Comparison of ENCODE assay signal across 16 cellular contexts in the genomic region with DNA sequence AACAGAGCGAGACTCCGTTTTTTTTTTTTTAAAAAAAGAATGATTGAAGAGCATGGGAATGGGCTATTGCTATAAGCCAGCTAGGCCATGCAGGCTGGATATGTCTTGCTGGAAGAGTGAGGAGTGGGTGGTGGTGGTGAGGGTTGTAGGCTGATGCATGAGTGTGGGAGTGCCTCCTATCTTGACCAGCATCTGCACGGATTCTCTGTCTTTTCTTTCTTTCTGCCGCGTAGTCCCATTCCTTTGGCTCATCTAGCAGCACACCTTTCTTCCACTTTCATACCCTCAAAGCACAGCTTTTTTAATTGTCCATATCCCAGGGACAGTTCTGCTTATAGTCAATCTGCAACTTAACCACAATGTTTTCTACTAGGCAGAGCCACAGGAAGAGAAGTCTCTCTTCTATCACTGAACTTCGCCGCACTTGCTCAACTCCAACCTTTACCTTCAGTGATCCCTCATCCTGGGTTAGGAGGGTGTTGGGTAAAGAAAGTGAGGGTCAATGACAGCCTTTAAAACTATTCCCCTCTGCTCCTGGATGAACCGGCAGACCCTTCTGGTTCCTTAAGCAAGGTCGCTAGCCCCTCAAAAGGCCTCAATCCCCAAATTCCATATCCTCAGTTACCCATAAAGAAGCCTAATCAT. TPM values are rescaled to one million over a fixed set of nuclear protein-coding genes. Genes with fewer than 3 reads are reported as not detected.
DNase-seq lines count a peak whose midpoint lies in the region; ATAC-seq, FAIRE-seq and TF ChIP-seq lines count a peak whose summit lies in the region.
"Had no signal": no experiment of that assay in that cellular context is flagged by ENCODE, and none has a peak within 500 bp of the region (broad histone marks: within the 10 kb centered on the region; RNA-seq: fewer than 3 reads in every experiment).

No MANE protein-coding gene starts in this region.

- DNase-seq in GM12891 (ENCODE audit: insufficient read length, low spot score), result no peak
- DNase-seq in GM23338 (ENCODE audit: low spot score), result no peak
- no peak for DNase-seq in RWPE1 (ENCODE audit: low spot score)
- no peak for DNase-seq in GDM1 (lab: John Stamatoyannopoulos, UW)
- DNase-seq: C1 segment of cervical spinal cord; DND-41; GF-D8; NCI-H187 treated with DMSO at 0.1 percent for 48 hours; NK-92 treated with Interleukin-12 subunit alpha and Interleukin-12 subunit beta, amount 100 ng/mL, for 24 hours; PC-3; SJCRH30 had no signal

- TF ChIP-seq POLR2A in GM12891 (IDR thresholded peaks at IDR 0.05; ENCODE audit: low read depth, low read length), result no peak

- no peaks in the 10 kb centered on the region for H3K4me1 ChIP-seq in GM23338 (ENCODE audit: insufficient read depth)
- H3K4me1 ChIP-seq: SJCRH30 had no signal

- H3K4me3 Mint-ChIP-seq in GM23338, result no peak overlapping the region
- H3K4me3 Mint-ChIP-seq in stimulated activated memory B cell treated with anti-CD40 and anti-IgM and Interleukin-4, amounts not matched to agents 10 μg/mL and 1 μg/mL and 100 μg/mL, for 72 hours, result no peak overlapping the region

- no peaks in the 10 kb centered on the region for H4K20me1 ChIP-seq in GM23338 (replicated peaks; ENCODE audit: insufficient read depth)

- H3K27ac Mint-ChIP-seq in GM23338, result no peak overlapping the region
- peak overlapping the region; percentile 85 for H3K27ac Mint-ChIP-seq in stimulated activated memory B cell treated with anti-CD40 and anti-IgM and Interleukin-4, amounts not matched to agents 10 μg/mL and 1 μg/mL and 100 μg/mL, for 72 hours

- H3K4me2 ChIP-seq in GM23338, result no peak overlapping the region

- no peaks in the 10 kb centered on the region; the same call in 1 of the 3 replicates for H3K4me1 Mint-ChIP-seq in GM23338
- peaks cover 12% of the 10 kb centered on the region for H3K4me1 Mint-ChIP-seq in stimulated activated memory B cell treated with anti-CD40 and anti-IgM and Interleukin-4, amounts not matched to agents 10 μg/mL and 1 μg/mL and 100 μg/mL, for 72 hours

- H2AFZ ChIP-seq in GM23338, result peak overlapping the region; percentile 47; the same call in 1 of the 2 replicates

- ATAC-seq in GM23338 (no peak), HG03025 (IDR thresholded peaks at IDR 0.05; ENCODE audit: low FRiP score, unreplicated experiment) (no peak), GM18868 (IDR thresholded peaks at IDR 0.05; ENCODE audit: unreplicated experiment) (no peak), GM19351 (IDR thresholded peaks at IDR 0.05; ENCODE audit: unreplicated experiment) (no peak)
- peak; percentile 10 for ATAC-seq in stimulated activated memory B cell treated with anti-CD40 and anti-IgM and Interleukin-4, amounts not matched to agents 10 μg/mL and 1 μg/mL and 100 μg/mL, for 72 hours
- ATAC-seq: PC-3 had no signal

- H3K27me3 Mint-ChIP-seq in GM23338 (ENCODE audit: insufficient read depth, low read depth, poor library complexity), result no peaks in the 10 kb centered on the region
- peaks cover 10% of the 10 kb centered on the region for H3K27me3 Mint-ChIP-seq in stimulated activated memory B cell treated with anti-CD40 and anti-IgM and Interleukin-4, amounts not matched to agents 10 μg/mL and 1 μg/mL and 100 μg/mL, for 72 hours

- TF ChIP-seq CTCF in GM23338 (conservative IDR thresholded peaks at IDR 0.05; ENCODE audit: low read depth in 2 of 2), result no peak
- TF ChIP-seq CTCF in RWPE1 (conservative IDR thresholded peaks at IDR 0.05; ENCODE audit: low read depth), result no peak

- POLR2A ChIA-PET in RWPE1 (lab: Yijun Ruan, JAX; ENCODE audit: low non-redundant PET), result interaction anchor here (0.5 kb wide), 1 partner anchor 27 kb away, joined by 4 read pairs; no protein-coding TSS in a partner anchor

- FAIRE-seq in GM12891 (lab: Jason Lieb, UNC), result peak; percentile 66

- CTCF ChIA-PET in RWPE1 (lab: Yijun Ruan, JAX), result no interaction called here

- H3K79me2 ChIP-seq in GM23338 (replicated peaks; ENCODE audit: insufficient read depth), result no peaks in the 10 kb centered on the region

- H3K9me3 Mint-ChIP-seq in GM23338, result no peaks in the 10 kb centered on the region
- H3K9me3 Mint-ChIP-seq in stimulated activated memory B cell treated with anti-CD40 and anti-IgM and Interleukin-4, amounts not matched to agents 10 μg/mL and 1 μg/mL and 100 μg/mL, for 72 hours, result no peaks in the 10 kb centered on the region

- H3K27ac ChIP-seq in GM23338 (ENCODE audit: low read depth) (no peak overlapping the region), RWPE1 (peak overlapping the region; percentile 57)
- H3K27ac ChIP-seq: HL-60, SJCRH30 had no signal

- no peaks in the 10 kb centered on the region for H3K27me3 ChIP-seq in GM23338 (ENCODE audit: insufficient read depth)
- H3K27me3 ChIP-seq: SJCRH30 had no signal

- no peaks in the 10 kb centered on the region for H3K9me2 ChIP-seq in GM23338 (ENCODE audit: insufficient read depth)

- H3K36me3 ChIP-seq in GM23338 (ENCODE audit: insufficient read depth), result no peaks in the 10 kb centered on the region
- H3K36me3 ChIP-seq: SJCRH30 had no signal

- no peaks in the 10 kb centered on the region for H3K36me3 Mint-ChIP-seq in GM23338 (ENCODE audit: low read depth)
- H3K36me3 Mint-ChIP-seq in stimulated activated memory B cell treated with anti-CD40 and anti-IgM and Interleukin-4, amounts not matched to agents 10 μg/mL and 1 μg/mL and 100 μg/mL, for 72 hours, result no peaks in the 10 kb centered on the region

- H3F3A ChIP-seq in GM23338 (replicated peaks; ENCODE audit: low read depth), result no peaks in the 10 kb centered on the region

- no peak overlapping the region for H3K4me3 ChIP-seq in GM23338
- H3K4me3 ChIP-seq: SJCRH30 had no signal

TF ChIP-seq in GM12891, 5 proteins besides CTCF, POLR2A, EP300 and RAD21:
- no peak for TF ChIP-seq POU2F2 (IDR thresholded peaks at IDR 0.05; ENCODE audit: low read depth, low read length)
- no peak for TF ChIP-seq TAF1 (IDR thresholded peaks at IDR 0.05; ENCODE audit: low read depth, low read length)
- no peak for TF ChIP-seq PAX5 (IDR thresholded peaks at IDR 0.05; ENCODE audit: insufficient read depth, low read length, severe bottlenecking)
- TF ChIP-seq SPI1 (IDR thresholded peaks at IDR 0.05; ENCODE audit: low read depth, low read length), result no peak

TF ChIP-seq in GM23338, 12 proteins besides CTCF, POLR2A, EP300 and RAD21 (continues in another document):
- TF ChIP-seq ZNF114 (CRISPR knock-in tag; IDR thresholded peaks at IDR 0.05) (no peak), NANOG (IDR thresholded peaks at IDR 0.05; ENCODE audit: borderline replicate concordance) (no peak), JUNB (IDR thresholded peaks at IDR 0.05; ENCODE audit: unreplicated experiment) (no peak), EZH2 (IDR thresholded peaks at IDR 0.05; ENCODE audit: low read depth, unreplicated experiment) (no peak), REST (IDR thresholded peaks at IDR 0.05; ENCODE audit: unreplicated experiment) (no peak), CREB1 (CRISPR knock-in tag; IDR thresholded peaks at IDR 0.05; ENCODE audit: low read depth) (no peak)

RNA-seq across cellular contexts. Expression of gene ADCY10, which starts 15.2 kb away (rescaled TPM):
- polyA plus RNA-seq in GM12891 (2012; ENCODE audit: low read depth, missing spikeins), result 0.03 TPM
- total RNA-seq in GM23338 (2014; rRNA removed; shearing (Covaris generic)), result not detected in 2 replicates
- polyA plus RNA-seq in GM23338 (2016; fragmentation: Nextera tagmentation; extraction: Ambion mirVana), result not detected in 2 replicates
- total RNA-seq: PC-3 had no signal

RNA-seq across cellular contexts. Expression of gene DCAF6, which starts 37.8 kb away (rescaled TPM):
- 27.9 TPM for polyA plus RNA-seq in GM12891 (2012; ENCODE audit: low read depth, missing spikeins)
- total RNA-seq in GM23338 (2014; rRNA removed; shearing (Covaris generic)), result 24.6 and 27.3 TPM in 2 replicates
- 16.7 and 18.6 TPM in 2 replicates for polyA plus RNA-seq in GM23338 (2016; fragmentation: Nextera tagmentation; extraction: Ambion mirVana)

RNA-seq across cellular contexts. Expression of gene MPC2, which starts 38.2 kb away (rescaled TPM):
- 76.2 TPM for polyA plus RNA-seq in GM12891 (2012; ENCODE audit: low read depth, missing spikeins)
- 21.6 and 37.2 TPM in 2 replicates for total RNA-seq in GM23338 (2014; rRNA removed; shearing (Covaris generic))
- polyA plus RNA-seq in GM23338 (2016; fragmentation: Nextera tagmentation; extraction: Ambion mirVana), result 71.0 and 76.9 TPM in 2 replicates
